In the genomic region with DNA sequence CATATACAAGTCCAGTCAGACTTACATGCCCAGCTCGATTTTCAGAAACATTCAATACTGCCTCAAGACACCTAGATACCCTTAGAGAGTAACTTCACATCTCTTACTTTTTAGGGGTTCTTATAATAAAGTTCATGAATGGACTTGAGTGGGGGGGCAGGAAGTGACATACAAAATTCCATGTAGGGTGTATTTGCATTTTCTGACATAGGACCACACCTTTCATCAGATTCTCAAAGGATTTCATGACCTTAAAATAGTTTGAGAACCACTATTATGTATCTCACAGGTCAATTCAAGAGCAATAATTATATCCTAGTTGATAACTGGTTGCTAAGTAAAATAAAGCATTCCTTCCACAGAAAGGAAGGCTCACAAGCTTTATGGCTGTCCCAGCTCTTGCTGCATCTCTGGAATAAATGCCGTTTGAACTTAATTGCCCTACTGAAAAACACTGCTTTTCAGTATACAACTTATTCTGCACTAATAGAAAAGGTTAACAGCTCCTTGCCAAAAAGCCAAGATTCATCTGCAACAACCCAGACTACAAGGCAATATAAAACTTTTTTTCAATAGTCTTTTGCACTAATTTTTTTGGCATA, we compare ENCODE assay signal across 8 cellular contexts. TPM values are rescaled to one million over a fixed set of nuclear protein-coding genes. Genes with fewer than 3 reads are reported as not detected.
DNase-seq lines count a peak whose midpoint lies in the region; ATAC-seq and TF ChIP-seq lines count a peak whose summit lies in the region.

No MANE protein-coding gene starts in this region.

- TF ChIP-seq POLR2A in sigmoid colon (IDR thresholded peaks at IDR 0.05), result no peak

- H4K20me1 ChIP-seq in fibroblast of lung (ENCODE audit: control insufficient read depth, extremely low read depth, insufficient read depth, low read length), result no peaks in the 10 kb centered on the region

- peaks cover 4% of the 10 kb centered on the region for H3K4me1 ChIP-seq in fibroblast of lung (ENCODE audit: control insufficient read depth, extremely low read depth, insufficient read depth, low read length)
- H3K4me1 ChIP-seq in sigmoid colon, result peaks cover 0 to 22% (median 18%) of the 10 kb centered on the region in 4 donors

- H3K36me3 ChIP-seq in SK-N-MC (ENCODE audit: insufficient read depth, low read length) (no peaks in the 10 kb centered on the region), fibroblast of lung (ENCODE audit: control insufficient read depth, insufficient read depth, low read length) (no peaks in the 10 kb centered on the region), sigmoid colon (no peaks in the 10 kb centered on the region)

- H3K27ac ChIP-seq in SK-N-MC (0 out of 2 replicates have a peak overlapping the region, but pooled peaks have one; percentile 25), fibroblast of lung (ENCODE audit: insufficient read depth, low read length) (peak overlapping the region; percentile 67), sigmoid colon (peak overlapping the region; percentile 90 to 95 (median 93))

- peaks cover 59% of the 10 kb centered on the region for H3K79me2 ChIP-seq in fibroblast of lung (ENCODE audit: control insufficient read depth, insufficient read depth, low read length)

- intact Hi-C loops in sigmoid colon (cut with DNase I), result no loop called here

- H2AFZ ChIP-seq in fibroblast of lung (ENCODE audit: low read length), result no peak overlapping the region

- TF ChIP-seq EP300 in sigmoid colon (IDR thresholded peaks at IDR 0.05), result no peak

- ATAC-seq in HG03520 (IDR thresholded peaks at IDR 0.05; ENCODE audit: unreplicated experiment), result no peak

- DNase-seq in DMS53 (lab: John Stamatoyannopoulos, UW), result peak; percentile 21
- DNase-seq in DMS53 treated with DMSO at 0.1 percent for 48 hours (lab: John Stamatoyannopoulos, UW; ENCODE audit: unreplicated experiment), result no peak
- no peak for DNase-seq in SK-N-MC (ENCODE audit: low read depth, low spot score)
- DNase-seq in fibroblast of lung (ENCODE audit: low read depth in 2 of 2), result peak; percentile 39 to 45
- no peak for DNase-seq in sigmoid colon
- no peak for DNase-seq in NCI-H2081 (lab: John Stamatoyannopoulos, UW)
- DNase-seq in NOMO-1 (lab: John Stamatoyannopoulos, UW; ENCODE audit: unreplicated experiment in 2 of 2), result no peak

- TF ChIP-seq CTCF in fibroblast of lung (conservative IDR thresholded peaks at IDR 0.05 in 1 of 2, IDR thresholded peaks at IDR 0.05 in 1 of 2; ENCODE audit: low read depth in 1 of 2, low read length in 2 of 2) (no peak), sigmoid colon (IDR thresholded peaks at IDR 0.05) (no peak)

- H3K9ac ChIP-seq in SK-N-MC (ENCODE audit: insufficient read length) (peak overlapping the region; percentile 73), fibroblast of lung (ENCODE audit: insufficient read depth, low read length) (peak overlapping the region; percentile 51)

- peak overlapping the region; percentile 83 for H3K4me3 ChIP-seq in SK-N-MC
- H3K4me3 ChIP-seq in fibroblast of lung (replicated peaks in 1 of 4; ENCODE audit: control extremely low read depth in 1 of 4, insufficient read depth in 1 of 4, low read depth in 3 of 4, low read length in 4 of 4), result peak overlapping the region; percentile 35 to 99 (median 94)
- H3K4me3 ChIP-seq in sigmoid colon, result peak overlapping the region in 2 of 4 donors; percentile 75 to 88

- no peaks in the 10 kb centered on the region for H3K27me3 ChIP-seq in fibroblast of lung (ENCODE audit: control insufficient read depth, insufficient read depth, low read length)
- H3K27me3 ChIP-seq in sigmoid colon, result no peaks in the 10 kb centered on the region

- H3K4me2 ChIP-seq in fibroblast of lung (ENCODE audit: extremely low read depth, insufficient read depth, low read length), result peak overlapping the region; percentile 94

- 47 to 54% methylated on average over 2 of the region's 2 CpGs for WGBS in sigmoid colon, 2 donors

- H3K9me3 ChIP-seq in SK-N-MC (ENCODE audit: low read depth, low read length) (no peaks in the 10 kb centered on the region), fibroblast of lung (ENCODE audit: control insufficient read depth, insufficient read depth, low read depth, low read length) (no peaks in the 10 kb centered on the region), sigmoid colon (no peaks in the 10 kb centered on the region)

RNA-seq across cellular contexts. Expression of gene P4HA1, which starts 2.3 kb away (rescaled TPM):
- total RNA-seq in fibroblast of lung (147 and 179 TPM in 2 replicates), sigmoid colon (10 to 100 TPM; 15.2 to 25.0 (median 20.0) TPM)
- polyA plus RNA-seq in fibroblast of lung (89.1 and 226 TPM in 2 replicates), sigmoid colon (10 to 100 TPM in 2 of 3 donors, 1 to 10 TPM in 1; 4.2 to 15.1 (median 11.1) TPM)
- 64.6 and 153 TPM in 2 replicates for polyA plus RNA-seq in fibroblast of lung (2012)
- polyA minus RNA-seq in fibroblast of lung (ENCODE audit: low replicate concordance), result 7.0 and 12.5 TPM in 2 replicates

RNA-seq across cellular contexts. Expression of gene NUDT13, which starts 15.9 kb away (rescaled TPM):
- total RNA-seq in fibroblast of lung, result 2.1 and 2.6 TPM in 2 replicates
- 1.3 and 1.8 TPM in 2 replicates for polyA plus RNA-seq in fibroblast of lung
- polyA plus RNA-seq in fibroblast of lung (2012), result 1.5 and 2.0 TPM in 2 replicates
- not detected in 2 replicates for polyA minus RNA-seq in fibroblast of lung (ENCODE audit: low replicate concordance)
- 1 to 10 TPM; 2.1 to 5.4 (median 2.9) TPM for total RNA-seq in sigmoid colon
- 1 to 10 TPM; 1.8 to 2.4 (median 1.9) TPM for polyA plus RNA-seq in sigmoid colon

Comparison
In these comparisons a context has a peak if more than half of its experiments do, and no peak if none do; other contexts are left out.
1. DNase-seq: peak in DMS53 (single experiment) and fibroblast of lung (2 of 2); none in DMS53 treated with DMSO at 0.1 percent for 48 hours (single experiment), SK-N-MC (single experiment), sigmoid colon (single experiment), NCI-H2081 (0 of 2) and NOMO-1 (0 of 2).
2. H3K27ac ChIP-seq: peak in every context shown above with its lines; median percentile 93 in sigmoid colon; 67 in fibroblast of lung; 25 in SK-N-MC.